ENCODE assay signal across 18 cellular contexts in genomic region chr1:198528376-198528775, GRCh38. TPM values are rescaled to one million over a fixed set of nuclear protein-coding genes. Genes with fewer than 3 reads are reported as not detected.
DNase-seq lines count a peak whose midpoint lies in the region; ATAC-seq and TF ChIP-seq lines count a peak whose summit lies in the region.
"Had no signal": no experiment of that assay in that cellular context is flagged by ENCODE, and none has a peak within 500 bp of the region (broad histone marks: within the 10 kb centered on the region; RNA-seq: fewer than 3 reads in every experiment).

No MANE protein-coding gene starts in this region.

- no peak overlapping the region for H3K9ac ChIP-seq in fibroblast of lung (ENCODE audit: insufficient read depth, low read length)

- H3K4me1 ChIP-seq in fibroblast of lung (ENCODE audit: control insufficient read depth, extremely low read depth, insufficient read depth, low read length), result peaks cover 2% of the 10 kb centered on the region

- no peaks in the 10 kb centered on the region for H3K9me3 ChIP-seq in fibroblast of lung (ENCODE audit: control insufficient read depth, insufficient read depth, low read depth, low read length)
- H3K9me3 ChIP-seq: pancreas, tibial nerve had no signal

- H3K27me3 Mint-ChIP-seq in HFFc6 (ENCODE audit: insufficient read depth), result no peaks in the 10 kb centered on the region
- H3K27me3 Mint-ChIP-seq: activated naive CD4-positive, alpha-beta T cell treated with anti-CD3 and anti-CD28 coated beads, Interleukin-2, amount 50 U/mL, for 24 hours; CD4-positive, alpha-beta T cell; central memory CD8-positive, alpha-beta T cell had no signal

- no peak overlapping the region for H3K4me3 ChIP-seq in fibroblast of lung (replicated peaks in 1 of 4; ENCODE audit: control extremely low read depth in 1 of 4, insufficient read depth in 1 of 4, low read depth in 3 of 4, low read length in 4 of 4)
- H3K4me3 ChIP-seq: pancreas, tibial nerve had no signal

- ATAC-seq in SK-N-SH treated with all-trans-retinoic acid at 6 μM for 48 hours (peak; percentile 37), HG03432 (IDR thresholded peaks at IDR 0.05; ENCODE audit: unreplicated experiment) (no peak)
- ATAC-seq: left ventricle myocardium superior; pancreas; stimulated activated effector memory CD8-positive, alpha-beta T cell treated with anti-CD3 and anti-CD28 coated beads, Interleukin-12 subunit alpha, Interleukin-12 subunit beta, amount 100 ng/mL, for 72 hours had no signal

- no peak overlapping the region for H3K27ac ChIP-seq in fibroblast of lung (ENCODE audit: insufficient read depth, low read length)
- H3K27ac ChIP-seq: pancreas, tibial nerve had no signal

- no peaks in the 10 kb centered on the region for H3K27me3 ChIP-seq in fibroblast of lung (ENCODE audit: control insufficient read depth, insufficient read depth, low read length)
- H3K27me3 ChIP-seq: pancreas, tibial nerve had no signal

- no peaks in the 10 kb centered on the region for H3K36me3 ChIP-seq in fibroblast of lung (ENCODE audit: control insufficient read depth, insufficient read depth, low read length)
- H3K36me3 ChIP-seq: pancreas, tibial nerve had no signal

- TF ChIP-seq CTCF in HFFc6 (IDR thresholded peaks at IDR 0.05), result no peak
- no peak for TF ChIP-seq CTCF in fibroblast of lung (conservative IDR thresholded peaks at IDR 0.05 in 1 of 2, IDR thresholded peaks at IDR 0.05 in 1 of 2; ENCODE audit: low read depth in 1 of 2, low read length in 2 of 2)

- no peaks in the 10 kb centered on the region for H3K79me2 ChIP-seq in fibroblast of lung (ENCODE audit: control insufficient read depth, insufficient read depth, low read length)

- H3K9me3 Mint-ChIP-seq in HFFc6, result no peaks in the 10 kb centered on the region

- peak; percentile 12 for DNase-seq in HFFc6
- DNase-seq in fibroblast of lung (ENCODE audit: low read depth in 2 of 2), result peak; percentile 73 to 75
- no peak for DNase-seq in GM19240 (ENCODE audit: insufficient read length, low spot score)
- no peak for DNase-seq in RKO (ENCODE audit: low spot score)
- no peak for DNase-seq in stimulated activated CD8-positive, alpha-beta memory T cell treated with anti-CD3 and anti-CD28 coated beads, Interleukin-4, amount 100 ng/mL, for 48 hours
- DNase-seq: activated CD4-positive, alpha-beta T cell treated with anti-CD3 and anti-CD28 coated beads, Interleukin-2, amount 50 U/mL, for 4 hours; activated T-cell treated with anti-CD3 and anti-CD28 coated beads, Interleukin-2, amount 50 U/mL, for 1 hour; CD4-positive, alpha-beta T cell; left ventricle myocardium superior; NCI-H2081 treated with DMSO at 0.1 percent for 48 hours; OCI-M1; pancreas had no signal

- no peaks in the 10 kb centered on the region for H4K20me1 ChIP-seq in fibroblast of lung (ENCODE audit: control insufficient read depth, extremely low read depth, insufficient read depth, low read length)

- H3K36me3 Mint-ChIP-seq in HFFc6 (ENCODE audit: low read depth), result peaks cover 27% of the 10 kb centered on the region

- H3K4me3 Mint-ChIP-seq in HFFc6, result no peak overlapping the region
- H3K4me3 Mint-ChIP-seq: central memory CD8-positive, alpha-beta T cell; stimulated activated effector memory CD8-positive, alpha-beta T cell treated with anti-CD3 and anti-CD28 coated beads, Interleukin-12 subunit alpha, Interleukin-12 subunit beta, amount 100 ng/mL, for 72 hours had no signal

- no peak overlapping the region for H2AFZ ChIP-seq in fibroblast of lung (ENCODE audit: low read length)

- H3K27ac Mint-ChIP-seq in HFFc6, result no peak overlapping the region
- H3K27ac Mint-ChIP-seq: stimulated activated effector memory CD8-positive, alpha-beta T cell treated with anti-CD3 and anti-CD28 coated beads, Interleukin-12 subunit alpha, Interleukin-12 subunit beta, amount 100 ng/mL, for 72 hours had no signal

- H3K4me2 ChIP-seq in fibroblast of lung (ENCODE audit: extremely low read depth, insufficient read depth, low read length), result peak overlapping the region; percentile 3

- H3K4me1 Mint-ChIP-seq in HFFc6 (ENCODE audit: low read depth), result peaks cover 74% of the 10 kb centered on the region

TF ChIP-seq in SK-N-SH treated with all-trans-retinoic acid at 6 μM for 48 hours, 23 proteins besides CTCF, POLR2A, EP300 and RAD21:
- TF ChIP-seq ISL1 (CRISPR knock-in tag; IDR thresholded peaks at IDR 0.05) (peak; percentile 71), ZNF565 (CRISPR knock-in tag; conservative IDR thresholded peaks at IDR 0.05; ENCODE audit: low read depth) (no peak), BACH2 (CRISPR knock-in tag; IDR thresholded peaks at IDR 0.05; ENCODE audit: borderline replicate concordance) (no peak), ZFP3 (CRISPR knock-in tag; IDR thresholded peaks at IDR 0.05) (no peak), SNAI2 (CRISPR knock-in tag; IDR thresholded peaks at IDR 0.05) (no peak), TOX (CRISPR knock-in tag; IDR thresholded peaks at IDR 0.05; ENCODE audit: borderline replicate concordance) (peak; percentile 82; the same call in 1 of the 2 replicates)

RNA-seq across cellular contexts. Expression of gene ATP6V1G3, which starts 12.1 kb away (rescaled TPM):
- 1 to 10 TPM in 2 of 6 experiments, under 1 TPM in 4; 0.76 to 1.9 (median 0.95) TPM for total RNA-seq in HFFc6 (2021; fragmentation: NEBNext Ultra II Directional; extraction: Animal tissue kit (Norgen Biotek cat#: 25700))
- total RNA-seq in fibroblast of lung, result not detected in 2 replicates
- polyA plus RNA-seq in fibroblast of lung, result 0.12 TPM in 1 of 2 replicates, not detected in the other
- polyA plus RNA-seq in fibroblast of lung (2012), result 0.22 TPM in 1 of 2 replicates, not detected in the other
- not detected in 2 replicates for polyA minus RNA-seq in fibroblast of lung (ENCODE audit: low replicate concordance)
- total RNA-seq: CD4-positive, alpha-beta T cell; left ventricle myocardium superior; pancreas; tibial nerve had no signal
- polyA plus RNA-seq: pancreas had no signal

Comparison
In these comparisons a context has a peak if more than half of its experiments do, and no peak if none do; other contexts are left out.
1. DNase-seq: peak in HFFc6 (single experiment) and fibroblast of lung (2 of 2); none in GM19240 (single experiment), RKO (single experiment) and stimulated activated CD8-positive, alpha-beta memory T cell treated with anti-CD3 and anti-CD28 coated beads, Interleukin-4, amount 100 ng/mL, for 48 hours (single experiment).